ENCODE assay signal across 19 cellular contexts in genomic region chr19:17772172-17772571, GRCh38. TPM values are rescaled to one million over a fixed set of nuclear protein-coding genes. Genes with fewer than 3 reads are reported as not detected.
A peak's percentile ranks its signal among the peaks of the same experiment; 100 is the strongest.
DNase-seq lines count a peak whose midpoint lies in the region; ATAC-seq, FAIRE-seq and TF ChIP-seq lines count a peak whose summit lies in the region.
"Had no signal": no experiment of that assay in that cellular context is flagged by ENCODE, and none has a peak within 500 bp of the region (broad histone marks: within the 10 kb centered on the region; RNA-seq: fewer than 3 reads in every experiment).

No MANE protein-coding gene starts in this region.

- peaks cover 5% of the 10 kb centered on the region for H3K9me1 ChIP-seq in K562 (ENCODE audit: control insufficient read depth, insufficient read depth, low read length)

- no TSS peak for BruUV-seq in HepG2 (replicated peaks; lab: Mats Ljungman, UMichigan)
- BruUV-seq in K562 (replicated peaks; lab: Mats Ljungman, UMichigan): no TSS peak

- no peak overlapping the region for H2AFZ ChIP-seq in HepG2 (ENCODE audit: low read length)
- H2AFZ ChIP-seq in K562 (ENCODE audit: low read depth, low read length): no peak overlapping the region

- CTCF ChIA-PET in HepG2 (lab: Yijun Ruan, JAX; ENCODE audit: low intra/inter-chr PET ratio, low total read pairs) (no interaction called here), K562 (lab: Yijun Ruan, JAX; ENCODE audit: low intra/inter-chr PET ratio) (no interaction called here)

- H3K4me1 ChIP-seq in HepG2 (ENCODE audit: insufficient read depth, low read length) (peaks cover 1% of the 10 kb centered on the region), right lobe of liver (no peaks in the 10 kb centered on the region), K562 (replicated peaks in 1 of 2; ENCODE audit: control insufficient read depth in 2 of 2, insufficient read depth in 2 of 2, low read length in 2 of 2) (peaks cover 2 to 14% of the 10 kb centered on the region in 2 experiments; a peak in 3 of 5 replicates)
- H3K4me1 ChIP-seq: esophagus muscularis mucosa, psoas muscle had no signal

- in situ Hi-C loops in HepG2 (cut with HindIII; ENCODE audit: extremely low pct_ligation_motif_present, low pct_unique_long_range_greater_than_20kb): loop anchor here (5.0 kb wide), 1 partner anchor 65 kb away; no protein-coding TSS in a partner anchor
- in situ Hi-C loops in K562 (cut with MboI): no loop called here

- no peak overlapping the region for H3K27ac ChIP-seq in HepG2 (ENCODE audit: extremely low read length, insufficient read depth, low read length)
- H3K27ac ChIP-seq in right lobe of liver: no peak overlapping the region
- H3K27ac ChIP-seq in K562 (ENCODE audit: extremely low read depth, low read depth, low read length): no peak overlapping the region
- H3K27ac ChIP-seq: esophagus muscularis mucosa, psoas muscle had no signal

- peaks cover 5% of the 10 kb centered on the region for H3K4me1 Mint-ChIP-seq in T-helper 2 cell treated with Interferon-gamma antibody and Interleukin-4, amounts not matched to agents 5 μg/mL and 100 μg/mL, for 36 hours (ENCODE audit: low read depth)

- H3K27me3 ChIP-seq in HepG2 (ENCODE audit: control insufficient read depth in 1 of 2, insufficient read depth in 2 of 2, low read length in 2 of 2): no peaks in the 10 kb centered on the region
- H3K27me3 ChIP-seq in right lobe of liver: no peaks in the 10 kb centered on the region
- H3K27me3 ChIP-seq in K562 (ENCODE audit: control insufficient read depth in 2 of 2, insufficient read depth in 2 of 2, low read length in 2 of 2): no peaks in the 10 kb centered on the region

- no peak overlapping the region for H3K9ac ChIP-seq in HepG2 (ENCODE audit: insufficient read depth, low read depth, low read length)
- no peak overlapping the region for H3K9ac ChIP-seq in K562 (ENCODE audit: insufficient read depth in 1 of 2, low read depth in 2 of 2, low read length in 2 of 2)

- POLR2A ChIA-PET in HepG2 (lab: Yijun Ruan, JAX) (no interaction called here), K562 (lab: Yijun Ruan, JAX) (interaction anchor here (0.6 to 1.7 kb wide), 3 partner anchors 10 to 331 kb away, joined by 3 to 5 read pairs (median 4); no protein-coding TSS in a partner anchor)

- ATAC-seq in HepG2 (no peak), right lobe of liver (no peak), K562 (peak; percentile 71), HG03460 (IDR thresholded peaks at IDR 0.05; ENCODE audit: unreplicated experiment) (no peak), GM21367 (IDR thresholded peaks at IDR 0.05; ENCODE audit: unreplicated experiment) (no peak)
- ATAC-seq: naive thymus-derived CD8-positive, alpha-beta T cell; psoas muscle had no signal

- H3K79me2 ChIP-seq in HepG2 (ENCODE audit: insufficient read depth, low read length) (no peaks in the 10 kb centered on the region), K562 (ENCODE audit: control insufficient read depth, insufficient read depth, low read length) (no peaks in the 10 kb centered on the region)

- intact Hi-C loops in HepG2 (cut with micrococcal nuclease; ENCODE audit: unreplicated experiment): no loop called here
- intact Hi-C loops in right lobe of liver (cut with DNase I): loop anchor here in 1 of 2 donors (10.0 kb wide), 1 partner anchor 57 kb away; the partner anchor contains the start of gene MAP1S
- intact Hi-C loops in K562 (cut with micrococcal nuclease): no loop called here

- H4K20me1 ChIP-seq in HepG2 (ENCODE audit: insufficient read depth, low read length) (no peaks in the 10 kb centered on the region), K562 (replicated peaks; ENCODE audit: control insufficient read depth, insufficient read depth, low read length) (no peaks in the 10 kb centered on the region; the same call in 1 of the 2 replicates)

- no peak overlapping the region for H3K4me3 Mint-ChIP-seq in T-helper 2 cell treated with Interferon-gamma antibody and Interleukin-4, amounts not matched to agents 5 μg/mL and 100 μg/mL, for 36 hours
- H3K4me3 Mint-ChIP-seq: naive thymus-derived CD8-positive, alpha-beta T cell; T-helper 1 cell treated with Interleukin-12 subunit alpha and Interleukin-12 subunit beta and Interleukin-4 antibody, amounts not matched to agents 30 μg/mL and 1 μg/mL, for 36 hours had no signal

- no peaks in the 10 kb centered on the region for H3K9me3 Mint-ChIP-seq in T-helper 2 cell treated with Interferon-gamma antibody and Interleukin-4, amounts not matched to agents 5 μg/mL and 100 μg/mL, for 36 hours
- H3K9me3 Mint-ChIP-seq: naive thymus-derived CD8-positive, alpha-beta T cell; T-helper 1 cell treated with Interleukin-12 subunit alpha and Interleukin-12 subunit beta and Interleukin-4 antibody, amounts not matched to agents 30 μg/mL and 1 μg/mL, for 36 hours had no signal

- H3K36me3 ChIP-seq in HepG2 (replicated peaks in 1 of 2; ENCODE audit: control insufficient read depth in 1 of 2, insufficient read depth in 2 of 2, low read length in 2 of 2) (no peaks in the 10 kb centered on the region), right lobe of liver (no peaks in the 10 kb centered on the region), K562 (ENCODE audit: control insufficient read depth, insufficient read depth, low read length) (peaks cover 73% of the 10 kb centered on the region; the same call in 2 of the 3 replicates)
- H3K36me3 ChIP-seq: esophagus muscularis mucosa had no signal

- H3K4me2 ChIP-seq in HepG2 (ENCODE audit: low read depth, low read length): no peak overlapping the region
- no peak overlapping the region for H3K4me2 ChIP-seq in K562 (ENCODE audit: insufficient read depth, low read length)

- TF ChIP-seq POLR2A in HepG2 (IDR thresholded peaks at IDR 0.05; ENCODE audit: insufficient read depth in 1 of 2, low read depth in 2 of 2, low read length in 2 of 2): no peak
- TF ChIP-seq POLR2A in right lobe of liver (IDR thresholded peaks at IDR 0.05): no peak
- TF ChIP-seq POLR2A in K562 (conservative IDR thresholded peaks at IDR 0.05): no peak

- H3K4me3 ChIP-seq in HepG2 (replicated peaks in 1 of 3; ENCODE audit: insufficient read depth in 1 of 3, low read depth in 2 of 3, low read length in 3 of 3) (no peak overlapping the region), right lobe of liver (no peak overlapping the region), K562 (no peak overlapping the region)
- H3K4me3 ChIP-seq: esophagus muscularis mucosa, psoas muscle had no signal

- 100% methylated on average over 4 of the region's 4 CpGs for WGBS in HepG2 (ENCODE audit: low lambda C conversion rate)
- 71% methylated on average over 1 of the region's 4 CpGs for WGBS in right lobe of liver (ENCODE audit: insufficient coverage, low coverage, low lambda C conversion rate, missing lambda C conversion rate)
- 95% methylated on average over 4 of the region's 4 CpGs for WGBS in K562 (ENCODE audit: insufficient coverage, low coverage, missing lambda C conversion rate)

- no peaks in the 10 kb centered on the region for H3K27me3 Mint-ChIP-seq in T-helper 2 cell treated with Interferon-gamma antibody and Interleukin-4, amounts not matched to agents 5 μg/mL and 100 μg/mL, for 36 hours (ENCODE audit: low read depth)
- H3K27me3 Mint-ChIP-seq: naive thymus-derived CD8-positive, alpha-beta T cell had no signal

- no peak for FAIRE-seq in HepG2 (lab: Jason Lieb, UNC)
- FAIRE-seq in K562 (lab: Jason Lieb, UNC): no peak

- H3K36me3 Mint-ChIP-seq in T-helper 2 cell treated with Interferon-gamma antibody and Interleukin-4, amounts not matched to agents 5 μg/mL and 100 μg/mL, for 36 hours (ENCODE audit: low read depth): peaks cover 46% of the 10 kb centered on the region

- no peak for DNase-seq in HepG2 (ENCODE audit: low spot score)
- no peak for DNase-seq in right lobe of liver
- DNase-seq in NAMALWA (ENCODE audit: low spot score): peak; percentile 71
- DNase-seq in K562 (ENCODE audit: extremely low read depth in 1 of 4, low spot score in 3 of 4): peak in 3 of 4 experiments; percentile 42 to 66 (median 55)
- no peak for DNase-seq in 8988T
- no peak for DNase-seq in T-helper 2 cell treated with Interferon-gamma antibody and Interleukin-4, amounts not matched to agents 5 μg/mL and 100 μg/mL, for 36 hours (ENCODE audit: low spot score)
- DNase-seq: activated gamma-delta T cell treated with Interleukin-2 at 50 U/mL for 16 hours; C1 segment of cervical spinal cord; GF-D8; naive thymus-derived CD8-positive, alpha-beta T cell; NCI-H1436; psoas muscle had no signal

- TF ChIP-seq RAD21 in HepG2 (CRISPR knock-in tag; IDR thresholded peaks at IDR 0.05): no peak
- TF ChIP-seq RAD21 in K562 (CRISPR knock-in tag; conservative IDR thresholded peaks at IDR 0.05 in 1 of 2, IDR thresholded peaks at IDR 0.05 in 1 of 2): no peak

- TF ChIP-seq EP300 in HepG2 (IDR thresholded peaks at IDR 0.05; ENCODE audit: low read depth in 2 of 2, low read length in 2 of 2) (no peak), HepG2 (CRISPR knock-in tag; IDR thresholded peaks at IDR 0.05; ENCODE audit: borderline replicate concordance) (no peak), K562 (IDR thresholded peaks at IDR 0.05; ENCODE audit: low read length) (no peak)

- H3K27ac Mint-ChIP-seq in T-helper 2 cell treated with Interferon-gamma antibody and Interleukin-4, amounts not matched to agents 5 μg/mL and 100 μg/mL, for 36 hours: no peak overlapping the region
- H3K27ac Mint-ChIP-seq: T-helper 1 cell treated with Interleukin-12 subunit alpha and Interleukin-12 subunit beta and Interleukin-4 antibody, amounts not matched to agents 30 μg/mL and 1 μg/mL, for 36 hours had no signal

- TF ChIP-seq CTCF in HepG2 (CRISPR knock-in tag; IDR thresholded peaks at IDR 0.05) (no peak), right lobe of liver (IDR thresholded peaks at IDR 0.05) (no peak), K562 (IDR thresholded peaks at IDR 0.05 in 2 of 3, conservative IDR thresholded peaks at IDR 0.05 in 1 of 3; ENCODE audit: insufficient read depth in 2 of 3, low read depth in 1 of 3, low read length in 3 of 3) (no peak)

- H3K9me3 ChIP-seq in HepG2 (ENCODE audit: low read length) (no peaks in the 10 kb centered on the region), right lobe of liver (no peaks in the 10 kb centered on the region), K562 (replicated peaks; ENCODE audit: control insufficient read depth, insufficient read depth, low read depth, low read length) (no peaks in the 10 kb centered on the region)
- H3K9me3 ChIP-seq: esophagus muscularis mucosa, psoas muscle had no signal

RNA-seq across cellular contexts. Expression of gene FCHO1, which starts 20.9 kb away (rescaled TPM):
- 1.2 and 1.3 TPM in 2 replicates for total RNA-seq in HepG2 (2016; rRNA removed; fragmentation: Illumina TruSeq; extraction: Trizol)
- total RNA-seq in HepG2 (2016; cell fraction: cytosol; rRNA removed; fragmentation: Illumina TruSeq; extraction: Trizol; ENCODE audit: low read depth): 0.18 and 1.7 TPM in 2 replicates
- total RNA-seq in HepG2 (2016; cell fraction: insoluble cytoplasmic fraction; rRNA removed; fragmentation: Illumina TruSeq; extraction: Trizol): 0.45 and 2.3 TPM in 2 replicates
- total RNA-seq in HepG2 (2016; cell fraction: membrane; rRNA removed; fragmentation: Illumina TruSeq; extraction: Trizol): 1.4 TPM in 2 replicates
- total RNA-seq in HepG2 (2016; cell fraction: nucleus; rRNA removed; fragmentation: Illumina TruSeq; extraction: Trizol): 1.6 and 3.1 TPM in 2 replicates
- polyA plus RNA-seq in HepG2 (2011; rRNA removed): 2.5 and 3.1 TPM in 2 replicates
- polyA plus RNA-seq in HepG2 (2011; cell fraction: cytosol; rRNA removed): 0.95 and 1.5 TPM in 2 replicates
- polyA plus RNA-seq in HepG2 (2011; cell fraction: nucleus; rRNA removed): 23.2 and 28.6 TPM in 2 replicates
- 4.3 and 5.3 TPM in 2 replicates for polyA plus RNA-seq in HepG2 (2012)
- 0.75 and 1.1 TPM in 2 replicates for polyA plus RNA-seq in HepG2 (2016; cell fraction: cytosol; fragmentation: Illumina TruSeq; extraction: Trizol; ENCODE audit: low read depth)
- 0.76 and 2.0 TPM in 2 replicates for polyA plus RNA-seq in HepG2 (2016; cell fraction: insoluble cytoplasmic fraction; fragmentation: Illumina TruSeq; extraction: Trizol; ENCODE audit: low read depth)
- polyA plus RNA-seq in HepG2 (2016; cell fraction: membrane; fragmentation: Illumina TruSeq; extraction: Trizol; ENCODE audit: low read depth): 0.88 and 1.4 TPM in 2 replicates
- 4.8 and 5.1 TPM in 2 replicates for polyA plus RNA-seq in HepG2 (2016; cell fraction: nucleus; fragmentation: Illumina TruSeq; extraction: Trizol; ENCODE audit: insufficient read depth, low read depth)
- 1.3 and 16.7 TPM in 2 replicates for polyA minus RNA-seq in HepG2 (2011; rRNA and poly(A)+ RNA removed; ENCODE audit: low replicate concordance)
- 2.5 and 4.6 TPM in 2 replicates for polyA minus RNA-seq in HepG2 (2011; cell fraction: cytosol; rRNA and poly(A)+ RNA removed)
- polyA minus RNA-seq in HepG2 (2011; cell fraction: nucleus; rRNA and poly(A)+ RNA removed): 20.1 and 21.3 TPM in 2 replicates
- total RNA-seq in right lobe of liver: 1 to 10 TPM in 4 of 6 experiments, under 1 TPM in 2; 0.93 to 3.6 (median 1.3) TPM
- total RNA-seq in K562 (2011; cell fraction: chromatin; rRNA removed; ENCODE audit: low replicate concordance): 225 and 536 TPM in 2 replicates
- 220 and 237 TPM in 2 replicates for total RNA-seq in K562 (2011; cell fraction: nucleolus; rRNA removed)
- total RNA-seq in K562 (2011; cell fraction: nucleoplasm; rRNA removed): 234 and 250 TPM in 2 replicates
- 25.4 and 33.0 TPM in 2 replicates for total RNA-seq in K562 (2014; rRNA removed)
- 9.2 and 14.3 TPM in 2 replicates for total RNA-seq in K562 (2014; rRNA removed; fragmentation: Illumina TruSeq; extraction: Trizol)
- 18.1 and 18.3 TPM in 2 replicates for total RNA-seq in K562 (2015; rRNA removed; fragmentation: Illumina TruSeq; extraction: Trizol)
- total RNA-seq in K562 (2021): 51.9 and 58.9 TPM in 2 replicates
- polyA plus RNA-seq in K562 (2011; rRNA removed): 9.3 and 19.3 TPM in 2 replicates
- 9.1 and 14.7 TPM in 2 replicates for polyA plus RNA-seq in K562 (2011; cell fraction: cytosol; rRNA removed)
- polyA plus RNA-seq in K562 (2011; cell fraction: nucleus; rRNA removed): 80.2 and 106 TPM in 2 replicates
- 31.6 and 56.4 TPM in 2 replicates for polyA plus RNA-seq in K562 (2012)
- polyA plus RNA-seq in K562 (2014; fragmentation: Illumina TruSeq; extraction: Trizol): 24.2 and 32.6 TPM in 2 replicates
- under 1 TPM; 0.21 to 0.67 TPM for polyA plus RNA-seq in K562 (2014; fragmentation: Nextera tagmentation; extraction: Ambion mirVana)
- polyA plus RNA-seq in K562 (2014; rRNA removed): 26.6 and 28.7 TPM in 2 replicates
- polyA minus RNA-seq in K562 (2011; rRNA and poly(A)+ RNA removed): 45.3 and 55.3 TPM in 2 replicates
- polyA minus RNA-seq in K562 (2011; cell fraction: cytosol; rRNA and poly(A)+ RNA removed): 28.8 and 38.7 TPM in 2 replicates
- 95.9 and 141 TPM in 2 replicates for polyA minus RNA-seq in K562 (2011; cell fraction: nucleus; rRNA and poly(A)+ RNA removed)

RNA-seq across cellular contexts. Expression of gene B3GNT3, which starts 22.8 kb away (rescaled TPM):
- total RNA-seq in HepG2 (2016; rRNA removed; fragmentation: Illumina TruSeq; extraction: Trizol) (0.48 and 0.86 TPM in 2 replicates), right lobe of liver (10 to 100 TPM in 2 of 6 experiments, 1 to 10 TPM in 3, under 1 TPM in 1; 0.26 to 13.6 (median 3.1) TPM), K562 (2014; rRNA removed) (not detected in 2 replicates), K562 (2014; rRNA removed; fragmentation: Illumina TruSeq; extraction: Trizol) (not detected in 2 replicates), K562 (2015; rRNA removed; fragmentation: Illumina TruSeq; extraction: Trizol) (0.07 TPM in 1 of 2 replicates, not detected in the other), K562 (2021) (0.11 TPM in 1 of 2 replicates, not detected in the other)
- total RNA-seq in HepG2 (2016; cell fraction: cytosol; rRNA removed; fragmentation: Illumina TruSeq; extraction: Trizol; ENCODE audit: low read depth): 0.18 and 0.40 TPM in 2 replicates
- 0.36 and 1.2 TPM in 2 replicates for total RNA-seq in HepG2 (2016; cell fraction: insoluble cytoplasmic fraction; rRNA removed; fragmentation: Illumina TruSeq; extraction: Trizol)
- total RNA-seq in HepG2 (2016; cell fraction: membrane; rRNA removed; fragmentation: Illumina TruSeq; extraction: Trizol): 0.38 and 0.43 TPM in 2 replicates
- 1.0 and 1.3 TPM in 2 replicates for total RNA-seq in HepG2 (2016; cell fraction: nucleus; rRNA removed; fragmentation: Illumina TruSeq; extraction: Trizol)
- polyA plus RNA-seq in HepG2 (2011; rRNA removed) (4.0 and 8.6 TPM in 2 replicates), K562 (2011; rRNA removed) (0.03 and 0.06 TPM in 2 replicates), K562 (2014; fragmentation: Illumina TruSeq; extraction: Trizol) (0.08 TPM in 1 of 2 replicates, not detected in the other), K562 (2014; fragmentation: Nextera tagmentation; extraction: Ambion mirVana) (not detected), K562 (2014; rRNA removed) (not detected in 2 replicates)
- polyA plus RNA-seq in HepG2 (2011; cell fraction: cytosol; rRNA removed): 4.2 and 6.3 TPM in 2 replicates
- 3.5 and 4.5 TPM in 2 replicates for polyA plus RNA-seq in HepG2 (2011; cell fraction: nucleus; rRNA removed)
- 9.1 and 10.5 TPM in 2 replicates for polyA plus RNA-seq in HepG2 (2012)
- 0.10 and 0.18 TPM in 2 replicates for polyA plus RNA-seq in HepG2 (2016; cell fraction: cytosol; fragmentation: Illumina TruSeq; extraction: Trizol; ENCODE audit: low read depth)
- 0.61 and 0.62 TPM in 2 replicates for polyA plus RNA-seq in HepG2 (2016; cell fraction: insoluble cytoplasmic fraction; fragmentation: Illumina TruSeq; extraction: Trizol; ENCODE audit: low read depth)
- polyA plus RNA-seq in HepG2 (2016; cell fraction: membrane; fragmentation: Illumina TruSeq; extraction: Trizol; ENCODE audit: low read depth): 0.29 and 0.35 TPM in 2 replicates
- polyA plus RNA-seq in HepG2 (2016; cell fraction: nucleus; fragmentation: Illumina TruSeq; extraction: Trizol; ENCODE audit: insufficient read depth, low read depth): 1.8 and 2.3 TPM in 2 replicates
- polyA minus RNA-seq in HepG2 (2011; rRNA and poly(A)+ RNA removed; ENCODE audit: low replicate concordance): 2.7 and 11.1 TPM in 2 replicates
- 3.0 and 4.7 TPM in 2 replicates for polyA minus RNA-seq in HepG2 (2011; cell fraction: cytosol; rRNA and poly(A)+ RNA removed)
- polyA minus RNA-seq in HepG2 (2011; cell fraction: nucleus; rRNA and poly(A)+ RNA removed): 1.8 and 3.1 TPM in 2 replicates
- 0.30 TPM in 1 of 2 replicates, not detected in the other for total RNA-seq in K562 (2011; cell fraction: chromatin; rRNA removed; ENCODE audit: low replicate concordance)
- total RNA-seq in K562 (2011; cell fraction: nucleolus; rRNA removed): 0.13 and 0.33 TPM in 2 replicates
- total RNA-seq in K562 (2011; cell fraction: nucleoplasm; rRNA removed): 0.29 TPM in 1 of 2 replicates, not detected in the other
- 0.04 and 0.18 TPM in 2 replicates for polyA plus RNA-seq in K562 (2011; cell fraction: cytosol; rRNA removed)
- 0.28 TPM in 1 of 2 replicates, not detected in the other for polyA plus RNA-seq in K562 (2011; cell fraction: nucleus; rRNA removed)
- polyA plus RNA-seq in K562 (2012): 0.10 and 0.47 TPM in 2 replicates
- 0.09 TPM in 1 of 2 replicates, not detected in the other for polyA minus RNA-seq in K562 (2011; rRNA and poly(A)+ RNA removed)
- polyA minus RNA-seq in K562 (2011; cell fraction: cytosol; rRNA and poly(A)+ RNA removed): not detected in 2 replicates
- not detected in 2 replicates for polyA minus RNA-seq in K562 (2011; cell fraction: nucleus; rRNA and poly(A)+ RNA removed)
- total RNA-seq: naive thymus-derived CD8-positive, alpha-beta T cell had no signal

RNA-seq across cellular contexts. Expression of gene INSL3, which starts 49.1 kb away (rescaled TPM):
- not detected in 2 replicates for total RNA-seq in HepG2 (2016; rRNA removed; fragmentation: Illumina TruSeq; extraction: Trizol)
- total RNA-seq in HepG2 (2016; cell fraction: cytosol; rRNA removed; fragmentation: Illumina TruSeq; extraction: Trizol; ENCODE audit: low read depth): not detected in 2 replicates
- not detected in 2 replicates for total RNA-seq in HepG2 (2016; cell fraction: insoluble cytoplasmic fraction; rRNA removed; fragmentation: Illumina TruSeq; extraction: Trizol)
- not detected in 2 replicates for total RNA-seq in HepG2 (2016; cell fraction: membrane; rRNA removed; fragmentation: Illumina TruSeq; extraction: Trizol)
- not detected in 2 replicates for total RNA-seq in HepG2 (2016; cell fraction: nucleus; rRNA removed; fragmentation: Illumina TruSeq; extraction: Trizol)
- polyA plus RNA-seq in HepG2 (2011; rRNA removed): 0.30 and 0.44 TPM in 2 replicates
- 0.21 TPM in 1 of 2 replicates, not detected in the other for polyA plus RNA-seq in HepG2 (2011; cell fraction: cytosol; rRNA removed)
- polyA plus RNA-seq in HepG2 (2011; cell fraction: nucleus; rRNA removed): 1.2 and 1.5 TPM in 2 replicates
- polyA plus RNA-seq in HepG2 (2012): 0.23 and 0.35 TPM in 2 replicates
- not detected in 2 replicates for polyA plus RNA-seq in HepG2 (2016; cell fraction: cytosol; fragmentation: Illumina TruSeq; extraction: Trizol; ENCODE audit: low read depth)
- not detected in 2 replicates for polyA plus RNA-seq in HepG2 (2016; cell fraction: insoluble cytoplasmic fraction; fragmentation: Illumina TruSeq; extraction: Trizol; ENCODE audit: low read depth)
- not detected in 2 replicates for polyA plus RNA-seq in HepG2 (2016; cell fraction: membrane; fragmentation: Illumina TruSeq; extraction: Trizol; ENCODE audit: low read depth)
- not detected in 2 replicates for polyA plus RNA-seq in HepG2 (2016; cell fraction: nucleus; fragmentation: Illumina TruSeq; extraction: Trizol; ENCODE audit: insufficient read depth, low read depth)
- 0.88 TPM in 1 of 2 replicates, not detected in the other for polyA minus RNA-seq in HepG2 (2011; rRNA and poly(A)+ RNA removed; ENCODE audit: low replicate concordance)
- not detected in 2 replicates for polyA minus RNA-seq in HepG2 (2011; cell fraction: cytosol; rRNA and poly(A)+ RNA removed)
- not detected in 2 replicates for polyA minus RNA-seq in HepG2 (2011; cell fraction: nucleus; rRNA and poly(A)+ RNA removed)
- total RNA-seq in right lobe of liver: not detected
- not detected in 2 replicates for total RNA-seq in K562 (2011; cell fraction: chromatin; rRNA removed; ENCODE audit: low replicate concordance)
- not detected in 2 replicates for total RNA-seq in K562 (2011; cell fraction: nucleolus; rRNA removed)
- total RNA-seq in K562 (2011; cell fraction: nucleoplasm; rRNA removed): not detected in 2 replicates
- not detected in 2 replicates for total RNA-seq in K562 (2014; rRNA removed)
- total RNA-seq in K562 (2014; rRNA removed; fragmentation: Illumina TruSeq; extraction: Trizol): not detected in 2 replicates
- total RNA-seq in K562 (2015; rRNA removed; fragmentation: Illumina TruSeq; extraction: Trizol): not detected in 2 replicates
- not detected in 2 replicates for total RNA-seq in K562 (2021)
- not detected in 2 replicates for polyA plus RNA-seq in K562 (2011; rRNA removed)
- polyA plus RNA-seq in K562 (2011; cell fraction: cytosol; rRNA removed): not detected in 2 replicates
- not detected in 2 replicates for polyA plus RNA-seq in K562 (2011; cell fraction: nucleus; rRNA removed)
- polyA plus RNA-seq in K562 (2012): not detected in 2 replicates
- polyA plus RNA-seq in K562 (2014; fragmentation: Illumina TruSeq; extraction: Trizol): not detected in 2 replicates
- polyA plus RNA-seq in K562 (2014; fragmentation: Nextera tagmentation; extraction: Ambion mirVana): not detected
- polyA plus RNA-seq in K562 (2014; rRNA removed): not detected in 2 replicates
- not detected in 2 replicates for polyA minus RNA-seq in K562 (2011; rRNA and poly(A)+ RNA removed)
- polyA minus RNA-seq in K562 (2011; cell fraction: cytosol; rRNA and poly(A)+ RNA removed): not detected in 2 replicates
- polyA minus RNA-seq in K562 (2011; cell fraction: nucleus; rRNA and poly(A)+ RNA removed): not detected in 2 replicates
- total RNA-seq: dermis microvascular lymphatic vessel endothelial cell, esophagus muscularis mucosa, liver, NCI-H460, psoas muscle had no signal
- polyA plus RNA-seq: psoas muscle had no signal

RNA-seq across cellular contexts. Expression of gene MAP1S, which starts 52.9 kb away (rescaled TPM):
- total RNA-seq in HepG2 (2016; rRNA removed; fragmentation: Illumina TruSeq; extraction: Trizol) (3.8 and 12.2 TPM in 2 replicates), right lobe of liver (10 to 100 TPM; 11.1 to 31.3 (median 14.9) TPM), K562 (2014; rRNA removed) (23.0 and 36.9 TPM in 2 replicates), K562 (2014; rRNA removed; fragmentation: Illumina TruSeq; extraction: Trizol) (3.0 and 5.3 TPM in 2 replicates), K562 (2015; rRNA removed; fragmentation: Illumina TruSeq; extraction: Trizol) (9.5 and 11.0 TPM in 2 replicates), K562 (2021) (79.8 and 81.0 TPM in 2 replicates)
- 2.4 and 2.8 TPM in 2 replicates for total RNA-seq in HepG2 (2016; cell fraction: cytosol; rRNA removed; fragmentation: Illumina TruSeq; extraction: Trizol; ENCODE audit: low read depth)
- 6.4 and 9.5 TPM in 2 replicates for total RNA-seq in HepG2 (2016; cell fraction: insoluble cytoplasmic fraction; rRNA removed; fragmentation: Illumina TruSeq; extraction: Trizol)
- total RNA-seq in HepG2 (2016; cell fraction: membrane; rRNA removed; fragmentation: Illumina TruSeq; extraction: Trizol): 6.3 and 6.5 TPM in 2 replicates
- total RNA-seq in HepG2 (2016; cell fraction: nucleus; rRNA removed; fragmentation: Illumina TruSeq; extraction: Trizol): 6.7 and 10.0 TPM in 2 replicates
- polyA plus RNA-seq in HepG2 (2011; rRNA removed) (7.3 and 8.2 TPM in 2 replicates), K562 (2011; rRNA removed) (5.9 and 18.2 TPM in 2 replicates), K562 (2014; fragmentation: Illumina TruSeq; extraction: Trizol) (33.0 and 48.4 TPM in 2 replicates), K562 (2014; fragmentation: Nextera tagmentation; extraction: Ambion mirVana) (1 to 10 TPM; 2.0 to 3.0 TPM), K562 (2014; rRNA removed) (12.2 and 13.9 TPM in 2 replicates)
- 3.3 and 5.6 TPM in 2 replicates for polyA plus RNA-seq in HepG2 (2011; cell fraction: cytosol; rRNA removed)
- polyA plus RNA-seq in HepG2 (2011; cell fraction: nucleus; rRNA removed): 34.8 and 36.5 TPM in 2 replicates
- polyA plus RNA-seq in HepG2 (2012): 18.2 and 28.7 TPM in 2 replicates
- 1.0 and 1.3 TPM in 2 replicates for polyA plus RNA-seq in HepG2 (2016; cell fraction: cytosol; fragmentation: Illumina TruSeq; extraction: Trizol; ENCODE audit: low read depth)
- polyA plus RNA-seq in HepG2 (2016; cell fraction: insoluble cytoplasmic fraction; fragmentation: Illumina TruSeq; extraction: Trizol; ENCODE audit: low read depth): 8.8 and 13.1 TPM in 2 replicates
- polyA plus RNA-seq in HepG2 (2016; cell fraction: membrane; fragmentation: Illumina TruSeq; extraction: Trizol; ENCODE audit: low read depth): 2.1 and 3.2 TPM in 2 replicates
- polyA plus RNA-seq in HepG2 (2016; cell fraction: nucleus; fragmentation: Illumina TruSeq; extraction: Trizol; ENCODE audit: insufficient read depth, low read depth): 15.3 and 23.8 TPM in 2 replicates
- polyA minus RNA-seq in HepG2 (2011; rRNA and poly(A)+ RNA removed; ENCODE audit: low replicate concordance): 37.6 and 52.5 TPM in 2 replicates
- polyA minus RNA-seq in HepG2 (2011; cell fraction: cytosol; rRNA and poly(A)+ RNA removed): 19.4 and 24.6 TPM in 2 replicates
- 10.9 and 11.4 TPM in 2 replicates for polyA minus RNA-seq in HepG2 (2011; cell fraction: nucleus; rRNA and poly(A)+ RNA removed)
- 19.7 and 56.1 TPM in 2 replicates for total RNA-seq in K562 (2011; cell fraction: chromatin; rRNA removed; ENCODE audit: low replicate concordance)
- total RNA-seq in K562 (2011; cell fraction: nucleolus; rRNA removed): 33.4 and 40.5 TPM in 2 replicates
- 34.0 and 46.6 TPM in 2 replicates for total RNA-seq in K562 (2011; cell fraction: nucleoplasm; rRNA removed)
- 11.0 and 28.6 TPM in 2 replicates for polyA plus RNA-seq in K562 (2011; cell fraction: cytosol; rRNA removed)
- polyA plus RNA-seq in K562 (2011; cell fraction: nucleus; rRNA removed): 17.9 and 37.4 TPM in 2 replicates
- 85.3 and 93.8 TPM in 2 replicates for polyA plus RNA-seq in K562 (2012)
- polyA minus RNA-seq in K562 (2011; rRNA and poly(A)+ RNA removed): 12.8 and 15.3 TPM in 2 replicates
- polyA minus RNA-seq in K562 (2011; cell fraction: cytosol; rRNA and poly(A)+ RNA removed): 65.8 and 95.4 TPM in 2 replicates
- 15.6 and 19.3 TPM in 2 replicates for polyA minus RNA-seq in K562 (2011; cell fraction: nucleus; rRNA and poly(A)+ RNA removed)

Comparison
In these comparisons a context has a peak if more than half of its experiments do, and no peak if none do; other contexts are left out.
1. DNase-seq: peak in NAMALWA (single experiment) and K562 (3 of 4); none in HepG2 (single experiment), right lobe of liver (0 of 3), 8988T (single experiment) and T-helper 2 cell treated with Interferon-gamma antibody and Interleukin-4, amounts not matched to agents 5 μg/mL and 100 μg/mL, for 36 hours (single experiment).
2. Of the 241 proteins assayed by ChIP-seq in both HepG2 and K562: peak only in HepG2: MNT; only in K562: CHD2, EHMT2, GABPB1, RAD51, SP2 and USF2; in both: NFYB and PBX2; in neither: 232.